In the genomic region with DNA sequence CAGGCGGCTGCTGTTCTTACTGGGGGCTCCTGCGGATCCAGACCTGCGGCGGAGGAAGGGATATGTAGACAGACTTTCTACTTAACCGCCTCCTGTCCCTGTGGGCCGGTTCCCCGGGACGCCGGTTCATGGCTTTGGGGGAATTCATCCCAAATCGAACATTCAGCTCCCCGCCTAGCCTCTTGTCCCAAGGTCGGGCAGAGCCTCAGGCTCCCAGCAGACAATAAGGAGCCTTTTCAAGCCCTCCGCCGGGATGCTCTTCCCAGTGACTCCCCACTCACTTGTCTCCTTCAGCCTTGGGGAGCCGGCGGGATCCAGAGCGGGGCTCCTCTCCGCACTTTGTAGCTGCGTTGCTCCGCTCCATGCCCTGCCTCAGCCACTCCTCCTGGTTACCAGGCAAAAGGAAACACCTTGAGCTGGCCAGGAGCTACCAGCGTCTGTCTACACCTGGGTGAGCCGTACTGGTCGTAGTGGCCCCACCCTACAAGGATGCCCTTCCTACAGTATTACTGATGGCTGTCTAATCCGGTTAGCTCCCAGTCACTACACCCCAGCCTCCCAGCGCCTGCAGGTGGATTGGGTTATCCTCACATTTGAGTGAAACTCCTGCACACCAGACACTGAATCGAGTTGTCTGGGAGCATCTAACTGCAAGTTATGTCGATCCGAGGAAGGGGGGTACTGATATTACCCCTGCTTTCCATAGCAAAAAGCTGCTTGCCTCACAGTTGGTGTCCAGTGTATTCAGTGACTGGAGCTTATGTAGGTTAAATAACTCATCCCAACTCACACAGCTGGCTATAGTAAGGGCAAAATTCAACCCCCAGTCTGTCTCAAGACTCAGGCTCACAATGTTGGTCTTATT, we compare ENCODE assay signal across 8 cellular contexts. TPM values are rescaled to one million over a fixed set of nuclear protein-coding genes. Genes with fewer than 3 reads are reported as not detected.
A peak's percentile ranks its signal among the peaks of the same experiment; 100 is the strongest.
DNase-seq lines count a peak whose midpoint lies in the region; ATAC-seq and TF ChIP-seq lines count a peak whose summit lies in the region.

A gene with protein sequence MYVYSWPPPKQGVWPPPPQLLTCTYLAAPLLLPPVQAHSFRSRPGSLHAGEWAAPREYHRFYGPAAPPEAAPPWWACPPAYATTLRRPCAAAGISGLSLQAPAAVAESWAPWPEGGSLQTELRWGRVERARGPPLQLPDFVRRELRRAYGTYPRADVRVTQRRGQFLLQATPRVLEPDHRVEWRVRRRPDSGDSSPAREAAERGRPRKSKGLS (minus strand): TSS at position 439 of the 865 bp plus-strand sequence. CDS start 450 bp downstream, outside the sequence.

- 29 to 35% (median 30%) methylated on average over 25 to 28 of the region's 28 CpGs for WGBS in psoas muscle, 3 donors

- intact Hi-C loops in psoas muscle (cut with DNase I) = no loop called here

- H3K9me3 ChIP-seq in fibroblast of lung (ENCODE audit: control insufficient read depth, insufficient read depth, low read depth, low read length) (no peaks in the 10 kb centered on the region), psoas muscle (no peaks in the 10 kb centered on the region)

- TF ChIP-seq CTCF in fibroblast of lung (conservative IDR thresholded peaks at IDR 0.05 in 1 of 2, IDR thresholded peaks at IDR 0.05 in 1 of 2; ENCODE audit: low read depth in 1 of 2, low read length in 2 of 2) (no peak), psoas muscle (IDR thresholded peaks at IDR 0.05) (no peak)

- peak within 1 kb of the TSS; percentile 57 for H3K9ac ChIP-seq in fibroblast of lung (ENCODE audit: insufficient read depth, low read length)

- peak within 1 kb of the TSS; percentile 52 to 70 (median 63) for H3K4me3 ChIP-seq in fibroblast of lung (replicated peaks in 1 of 4; ENCODE audit: control extremely low read depth in 1 of 4, insufficient read depth in 1 of 4, low read depth in 3 of 4, low read length in 4 of 4)
- peak within 1 kb of the TSS; percentile 78 for H3K4me3 ChIP-seq in psoas muscle

- no peaks in the 10 kb centered on the region for H3K79me2 ChIP-seq in fibroblast of lung (ENCODE audit: control insufficient read depth, insufficient read depth, low read length)

- peak; percentile 6; the same call in 2 of the 3 replicates for ATAC-seq in SK-N-SH treated with all-trans-retinoic acid at 6 μM for 48 hours
- peak in 1 of 4 donors; percentile 1 for ATAC-seq in psoas muscle
- ATAC-seq in GM21390 (IDR thresholded peaks at IDR 0.05; ENCODE audit: unreplicated experiment) = no peak
- no peak for ATAC-seq in GM18909 (IDR thresholded peaks at IDR 0.05; ENCODE audit: poor library complexity, unreplicated experiment)

- peak within 1 kb of the TSS; percentile 13 for H2AFZ ChIP-seq in fibroblast of lung (ENCODE audit: low read length)

- H3K36me3 ChIP-seq in fibroblast of lung (ENCODE audit: control insufficient read depth, insufficient read depth, low read length) (no peaks in the 10 kb centered on the region), psoas muscle (ENCODE audit: insufficient read depth in 1 of 2, low read depth in 1 of 2) (no peaks in the 10 kb centered on the region)

- H3K27me3 ChIP-seq in fibroblast of lung (ENCODE audit: control insufficient read depth, insufficient read depth, low read length) (no peaks in the 10 kb centered on the region), psoas muscle (ENCODE audit: insufficient read depth in 3 of 3, low read length in 2 of 3) (no peaks in the 10 kb centered on the region)

- DNase-seq in NCI-H2196 (lab: John Stamatoyannopoulos, UW; ENCODE audit: unreplicated experiment) = peak; percentile 8
- DNase-seq in NCI-H2196 treated with DMSO at 0.1 percent for 48 hours (lab: John Stamatoyannopoulos, UW; ENCODE audit: unreplicated experiment) = no peak
- no peak for DNase-seq in fibroblast of lung (ENCODE audit: low read depth in 2 of 2)
- DNase-seq in psoas muscle = no peak
- no peak for DNase-seq in activated CD4-positive, CD25-positive, alpha-beta regulatory T cell treated with anti-CD3 and anti-CD28 coated beads, Interleukin-2, amount 50 U/mL, for 72 hours

- H3K4me2 ChIP-seq in fibroblast of lung (ENCODE audit: extremely low read depth, insufficient read depth, low read length) = peak within 1 kb of the TSS; percentile 99

- no peak within 1 kb of the TSS for H3K27ac ChIP-seq in fibroblast of lung (ENCODE audit: insufficient read depth, low read length)
- peak within 1 kb of the TSS; percentile 87 for H3K27ac ChIP-seq in psoas muscle

- peaks cover 17% of the 10 kb centered on the region for H3K4me1 ChIP-seq in fibroblast of lung (ENCODE audit: control insufficient read depth, extremely low read depth, insufficient read depth, low read length)
- H3K4me1 ChIP-seq in psoas muscle = peaks cover 30% of the 10 kb centered on the region

- no peaks in the 10 kb centered on the region for H4K20me1 ChIP-seq in fibroblast of lung (ENCODE audit: control insufficient read depth, extremely low read depth, insufficient read depth, low read length)

TF ChIP-seq in SK-N-SH treated with all-trans-retinoic acid at 6 μM for 48 hours, 23 proteins besides CTCF, POLR2A, EP300 and RAD21:
- TF ChIP-seq GLIS3 (CRISPR knock-in tag; IDR thresholded peaks at IDR 0.05) (no peak), PPARA (CRISPR knock-in tag; IDR thresholded peaks at IDR 0.05; ENCODE audit: borderline replicate concordance) (no peak), ZNF565 (CRISPR knock-in tag; conservative IDR thresholded peaks at IDR 0.05; ENCODE audit: low read depth) (no peak), TOX (CRISPR knock-in tag; IDR thresholded peaks at IDR 0.05; ENCODE audit: borderline replicate concordance) (no peak), ZFP30 (CRISPR knock-in tag; IDR thresholded peaks at IDR 0.05) (no peak), ZNF8 (CRISPR knock-in tag; IDR thresholded peaks at IDR 0.05) (no peak), BACH2 (CRISPR knock-in tag; IDR thresholded peaks at IDR 0.05; ENCODE audit: borderline replicate concordance) (no peak), TCF4 (CRISPR knock-in tag; IDR thresholded peaks at IDR 0.05; ENCODE audit: borderline replicate concordance) (no peak), OSR1 (CRISPR knock-in tag; IDR thresholded peaks at IDR 0.05) (no peak), ESRRG (CRISPR knock-in tag; IDR thresholded peaks at IDR 0.05) (no peak), RARB (CRISPR knock-in tag; IDR thresholded peaks at IDR 0.05) (no peak)
- TF ChIP-seq, protein P1, sequence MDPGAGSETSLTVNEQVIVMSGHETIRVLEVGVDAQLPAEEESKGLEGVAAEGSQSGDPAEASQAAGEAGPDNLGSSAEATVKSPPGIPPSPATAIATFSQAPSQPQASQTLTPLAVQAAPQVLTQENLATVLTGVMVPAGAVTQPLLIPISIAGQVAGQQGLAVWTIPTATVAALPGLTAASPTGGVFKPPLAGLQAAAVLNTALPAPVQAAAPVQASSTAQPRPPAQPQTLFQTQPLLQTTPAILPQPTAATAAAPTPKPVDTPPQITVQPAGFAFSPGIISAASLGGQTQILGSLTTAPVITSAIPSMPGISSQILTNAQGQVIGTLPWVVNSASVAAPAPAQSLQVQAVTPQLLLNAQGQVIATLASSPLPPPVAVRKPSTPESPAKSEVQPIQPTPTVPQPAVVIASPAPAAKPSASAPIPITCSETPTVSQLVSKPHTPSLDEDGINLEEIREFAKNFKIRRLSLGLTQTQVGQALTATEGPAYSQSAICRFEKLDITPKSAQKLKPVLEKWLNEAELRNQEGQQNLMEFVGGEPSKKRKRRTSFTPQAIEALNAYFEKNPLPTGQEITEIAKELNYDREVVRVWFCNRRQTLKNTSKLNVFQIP (CRISPR knock-in tag; IDR thresholded peaks at IDR 0.05; ENCODE audit: borderline replicate concordance, low read depth) = no peak

RNA-seq across cellular contexts. Expression of the gene that starts here (rescaled TPM):
- total RNA-seq in fibroblast of lung (under 0.01 and 0.17 TPM in 2 replicates), psoas muscle (not detected)
- polyA plus RNA-seq in fibroblast of lung (not detected in 2 replicates), psoas muscle (under 1 TPM in 1 of 3 donors, not detected in 2; 0.01 TPM)
- not detected in 2 replicates for polyA plus RNA-seq in fibroblast of lung (2012)
- polyA minus RNA-seq in fibroblast of lung (ENCODE audit: low replicate concordance) = not detected in 2 replicates
